14 cellular contexts compared by ENCODE assay signal in genomic region chr10:60914676-60915075, GRCh38. TPM values are rescaled to one million over a fixed set of nuclear protein-coding genes. Genes with fewer than 3 reads are reported as not detected.
A peak's percentile ranks its signal among the peaks of the same experiment; 100 is the strongest.
DNase-seq lines count a peak whose midpoint lies in the region; ATAC-seq and TF ChIP-seq lines count a peak whose summit lies in the region.
"Had no signal": no experiment of that assay in that cellular context is flagged by ENCODE, and none has a peak within 500 bp of the region (broad histone marks: within the 10 kb centered on the region; RNA-seq: fewer than 3 reads in every experiment).

No MANE protein-coding gene starts in this region.

- ATAC-seq in gastroesophageal sphincter = peak; percentile 94
- ATAC-seq in psoas muscle = peak; percentile 81 to 86 (median 84)
- ATAC-seq in activated T-helper 17 cell treated with anti-CD3 and anti-CD28 coated beads, Interleukin-2, amount 50 U/mL, for 72 hours (replicated peaks) = no peak
- ATAC-seq in stimulated activated memory B cell treated with anti-CD40 and anti-IgM and Interleukin-4, amounts not matched to agents 10 μg/mL and 1 μg/mL and 100 μg/mL, for 72 hours = no peak
- ATAC-seq: K562 had no signal

- H3K27me3 ChIP-seq in adipocyte (replicated peaks; ENCODE audit: control insufficient read depth, insufficient read depth, low read length) = no peaks in the 10 kb centered on the region
- no peaks in the 10 kb centered on the region for H3K27me3 ChIP-seq in gastroesophageal sphincter
- no peaks in the 10 kb centered on the region for H3K27me3 ChIP-seq in psoas muscle (ENCODE audit: insufficient read depth in 3 of 3, low read length in 2 of 3)
- H3K27me3 ChIP-seq: neural progenitor cell, SJCRH30 had no signal

- H3K36me3 ChIP-seq in adipocyte (ENCODE audit: control insufficient read depth, insufficient read depth, low read length, severe bottlenecking) (peaks cover 4% of the 10 kb centered on the region), gastroesophageal sphincter (no peaks in the 10 kb centered on the region), psoas muscle (ENCODE audit: insufficient read depth in 1 of 2, low read depth in 1 of 2) (peaks cover 0 to 16% of the 10 kb centered on the region in 2 donors)
- H3K36me3 ChIP-seq: neural progenitor cell had no signal

- H3K27ac ChIP-seq in gastroesophageal sphincter (peak overlapping the region; percentile 63 to 76 (median 68)), psoas muscle (peak overlapping the region; percentile 95)
- H3K27ac ChIP-seq: neural progenitor cell, SJCRH30 had no signal

- H3K9me3 ChIP-seq in adipocyte (ENCODE audit: control insufficient read depth, low read length) (no peaks in the 10 kb centered on the region), gastroesophageal sphincter (no peaks in the 10 kb centered on the region), psoas muscle (peaks cover 7% of the 10 kb centered on the region)
- H3K9me3 ChIP-seq: SJCRH30 had no signal

- 10 to 21% methylated on average over 2 of the region's 2 CpGs for whole genome bisulfite sequencing in gastroesophageal sphincter (ENCODE audit: low coverage in 1 of 2), 2 donors
- WGBS in psoas muscle, 3 donors = 16 to 36% (median 21%) methylated on average over 2 of the region's 2 CpGs

- no peak overlapping the region for H3K27ac Mint-ChIP-seq in activated T-helper 17 cell treated with anti-CD3 and anti-CD28 coated beads, Interleukin-2, amount 50 U/mL, for 72 hours
- no peak overlapping the region for H3K27ac Mint-ChIP-seq in stimulated activated memory B cell treated with anti-CD40 and anti-IgM and Interleukin-4, amounts not matched to agents 10 μg/mL and 1 μg/mL and 100 μg/mL, for 72 hours
- H3K27ac Mint-ChIP-seq: activated CD4-positive, alpha-beta T cell treated with anti-CD3 and anti-CD28 coated beads, Interleukin-2, amount 10 ng/mL, durations not matched to agents 24 days and 14 days; CD14-positive monocyte; neural progenitor cell had no signal

- H3K36me3 Mint-ChIP-seq in activated T-helper 17 cell treated with anti-CD3 and anti-CD28 coated beads, Interleukin-2, amount 50 U/mL, for 72 hours (ENCODE audit: low read depth) = no peaks in the 10 kb centered on the region
- H3K36me3 Mint-ChIP-seq in stimulated activated memory B cell treated with anti-CD40 and anti-IgM and Interleukin-4, amounts not matched to agents 10 μg/mL and 1 μg/mL and 100 μg/mL, for 72 hours = peaks cover 10% of the 10 kb centered on the region
- H3K36me3 Mint-ChIP-seq: CD14-positive monocyte had no signal

- no peak for TF ChIP-seq POLR2A in gastroesophageal sphincter (IDR thresholded peaks at IDR 0.05)

- no peak overlapping the region for H3K4me3 Mint-ChIP-seq in activated T-helper 17 cell treated with anti-CD3 and anti-CD28 coated beads, Interleukin-2, amount 50 U/mL, for 72 hours
- no peak overlapping the region for H3K4me3 Mint-ChIP-seq in stimulated activated memory B cell treated with anti-CD40 and anti-IgM and Interleukin-4, amounts not matched to agents 10 μg/mL and 1 μg/mL and 100 μg/mL, for 72 hours
- H3K4me3 Mint-ChIP-seq: activated CD4-positive, alpha-beta T cell treated with anti-CD3 and anti-CD28 coated beads, Interleukin-2, amount 10 ng/mL, durations not matched to agents 24 days and 14 days; CD14-positive monocyte; neural progenitor cell had no signal

- peaks cover 12% of the 10 kb centered on the region for H3K27me3 Mint-ChIP-seq in activated T-helper 17 cell treated with anti-CD3 and anti-CD28 coated beads, Interleukin-2, amount 50 U/mL, for 72 hours
- peaks cover 21% of the 10 kb centered on the region for H3K27me3 Mint-ChIP-seq in stimulated activated memory B cell treated with anti-CD40 and anti-IgM and Interleukin-4, amounts not matched to agents 10 μg/mL and 1 μg/mL and 100 μg/mL, for 72 hours

- TF ChIP-seq EP300 in gastroesophageal sphincter (IDR thresholded peaks at IDR 0.05) = no peak

- no peaks in the 10 kb centered on the region for H3K9me3 Mint-ChIP-seq in activated T-helper 17 cell treated with anti-CD3 and anti-CD28 coated beads, Interleukin-2, amount 50 U/mL, for 72 hours
- H3K9me3 Mint-ChIP-seq in stimulated activated memory B cell treated with anti-CD40 and anti-IgM and Interleukin-4, amounts not matched to agents 10 μg/mL and 1 μg/mL and 100 μg/mL, for 72 hours = peaks cover 11% of the 10 kb centered on the region
- H3K9me3 Mint-ChIP-seq: activated CD4-positive, alpha-beta T cell treated with anti-CD3 and anti-CD28 coated beads, Interleukin-2, amount 10 ng/mL, durations not matched to agents 24 days and 14 days had no signal

- peaks cover 10% of the 10 kb centered on the region for H3K4me1 Mint-ChIP-seq in activated T-helper 17 cell treated with anti-CD3 and anti-CD28 coated beads, Interleukin-2, amount 50 U/mL, for 72 hours
- H3K4me1 Mint-ChIP-seq in stimulated activated memory B cell treated with anti-CD40 and anti-IgM and Interleukin-4, amounts not matched to agents 10 μg/mL and 1 μg/mL and 100 μg/mL, for 72 hours = peaks cover 11% of the 10 kb centered on the region

- DNase-seq in AG09319 (ENCODE audit: extremely low read depth, low read depth) = peak; percentile 90
- peak; percentile 95 for DNase-seq in adipocyte (ENCODE audit: low read depth)
- peak in 1 of 2 donors; percentile 46 for DNase-seq in psoas muscle
- DNase-seq in DMS53 treated with DMSO at 0.1 percent for 48 hours (lab: John Stamatoyannopoulos, UW; ENCODE audit: unreplicated experiment) = no peak
- DNase-seq in cerebellar cortex (ENCODE audit: low spot score) = no peak
- DNase-seq: activated CD4-positive, alpha-beta T cell treated with anti-CD3 and anti-CD28 coated beads, Interleukin-2, amount 10 ng/mL, durations not matched to agents 24 days and 14 days; NCI-H2171 treated with DMSO at 0.1 percent for 48 hours; SJCRH30 had no signal

- H3K4me1 ChIP-seq in adipocyte (ENCODE audit: control insufficient read depth, insufficient read depth, low read length) = peaks cover 44% of the 10 kb centered on the region
- H3K4me1 ChIP-seq in gastroesophageal sphincter = peaks cover 21 to 80% (median 27%) of the 10 kb centered on the region in 3 donors
- H3K4me1 ChIP-seq in psoas muscle = peaks cover 80% of the 10 kb centered on the region
- H3K4me1 ChIP-seq: neural progenitor cell had no signal

- TF ChIP-seq CTCF in AG09319 (IDR thresholded peaks at IDR 0.05; ENCODE audit: low read depth, low read length) (no peak), gastroesophageal sphincter (IDR thresholded peaks at IDR 0.05) (no peak), psoas muscle (IDR thresholded peaks at IDR 0.05) (no peak)

- H3K4me3 ChIP-seq in adipocyte (ENCODE audit: low read length) (peak overlapping the region; percentile 42), gastroesophageal sphincter (no peak overlapping the region), psoas muscle (peak overlapping the region; percentile 43)
- H3K4me3 ChIP-seq: K562, neural progenitor cell, SJCRH30 had no signal

- peak overlapping the region; percentile 63 for H3K9ac ChIP-seq in adipocyte (ENCODE audit: low read length)
- H3K9ac ChIP-seq: neural progenitor cell had no signal

- intact Hi-C loops in psoas muscle (cut with DNase I) = no loop called here

RNA-seq across cellular contexts. Expression of gene RHOBTB1, which starts 29.3 kb away (rescaled TPM):
- 10 to 100 TPM; 15.5 to 44.0 (median 25.3) TPM for total RNA-seq in gastroesophageal sphincter
- total RNA-seq in psoas muscle = 10 to 100 TPM; 20.8 to 47.4 (median 30.7) TPM
- 10 to 100 TPM in 2 of 3 donors, 1 to 10 TPM in 1; 1.8 to 28.4 (median 13.6) TPM for polyA plus RNA-seq in psoas muscle
- total RNA-seq in activated T-helper 17 cell treated with anti-CD3 and anti-CD28 coated beads, Interleukin-2, amount 50 U/mL, for 72 hours = under 1 TPM in 1 of 2 donors, not detected in 1; 0.56 TPM
- total RNA-seq: activated CD4-positive, alpha-beta T cell treated with anti-CD3 and anti-CD28 coated beads, Interleukin-2, amount 10 ng/mL, durations not matched to agents 24 days and 14 days had no signal

Comparison
In these comparisons a context has a peak if more than half of its experiments do, and no peak if none do; other contexts are left out.
1. DNase-seq: peak in AG09319 (single experiment) and adipocyte (single experiment); none in DMS53 treated with DMSO at 0.1 percent for 48 hours (single experiment) and cerebellar cortex (single experiment).
2. H3K4me3 ChIP-seq: peak in adipocyte (single experiment) and psoas muscle (single experiment); none in gastroesophageal sphincter (0 of 2).
3. ATAC-seq: peak in gastroesophageal sphincter (single experiment) and psoas muscle (4 of 4); none in activated T-helper 17 cell treated with anti-CD3 and anti-CD28 coated beads, Interleukin-2, amount 50 U/mL, for 72 hours (single experiment) and stimulated activated memory B cell treated with anti-CD40 and anti-IgM and Interleukin-4, amounts not matched to agents 10 μg/mL and 1 μg/mL and 100 μg/mL, for 72 hours (single experiment).
4. RNA of gene RHOBTB1, which starts 29.3 kb away (total RNA-seq): 20.8 to 47.4 TPM in psoas muscle and 15.5 to 44.0 TPM in gastroesophageal sphincter; 0.56 TPM in activated T-helper 17 cell treated with anti-CD3 and anti-CD28 coated beads, Interleukin-2, amount 50 U/mL, for 72 hours; every median in the first group is over 10 times any median in the second.